8 cellular contexts compared by ENCODE assay signal in the genomic region with DNA sequence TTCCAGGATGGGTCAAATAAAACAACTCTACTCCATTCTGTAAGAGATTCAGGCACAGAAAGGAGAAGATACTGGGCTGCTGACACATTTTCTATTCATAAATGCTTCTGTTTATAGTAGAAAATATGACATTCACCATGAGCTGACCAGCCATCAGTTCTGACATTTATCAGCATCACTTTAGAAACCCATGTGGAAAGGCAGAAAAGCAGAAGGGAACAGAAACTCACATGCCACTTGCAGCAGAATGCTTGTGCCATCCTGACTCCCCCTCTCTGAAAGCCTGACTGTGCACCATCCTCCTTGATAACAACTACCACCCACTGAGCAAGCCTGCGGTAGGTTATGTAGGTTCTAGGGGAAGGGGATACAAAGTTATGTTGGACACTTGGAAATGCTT.
DNase-seq lines count a peak whose midpoint lies in the region; ATAC-seq and TF ChIP-seq lines count a peak whose summit lies in the region.
"Not testable (repeated sequence)": the region's sequence is repeated elsewhere in the genome, so short reads cannot be mapped to it uniquely, and the experiment has no call there.

No MANE protein-coding gene starts in this region.

- peak overlapping the region; percentile 18 for H3K27ac Mint-ChIP-seq in activated B cell treated with CpG ODN at 0.5 μM for 24 hours

- not testable (repeated sequence) for H3K4me3 Mint-ChIP-seq in activated B cell treated with CpG ODN at 0.5 μM for 24 hours

- H3K27me3 ChIP-seq in upper lobe of right lung, result not testable (repeated sequence)

- peak; percentile 66 for ATAC-seq in GM18498 (IDR thresholded peaks at IDR 0.05; ENCODE audit: unreplicated experiment)
- ATAC-seq in GM18858 (IDR thresholded peaks at IDR 0.05; ENCODE audit: unreplicated experiment), result peak; percentile 62
- peak; percentile 62 for ATAC-seq in GM19324 (IDR thresholded peaks at IDR 0.05; ENCODE audit: low FRiP score, unreplicated experiment)
- peak; percentile 51 for ATAC-seq in GM21717 (IDR thresholded peaks at IDR 0.05; ENCODE audit: unreplicated experiment)
- peak; percentile 49 for ATAC-seq in HG02885 (IDR thresholded peaks at IDR 0.05; ENCODE audit: poor library complexity, unreplicated experiment)
- ATAC-seq in HG03469 (IDR thresholded peaks at IDR 0.05; ENCODE audit: unreplicated experiment), result peak; percentile 38
- ATAC-seq in activated B cell treated with CpG ODN at 0.5 μM for 24 hours (ENCODE audit: low read depth), result peak; percentile 62
- ATAC-seq in upper lobe of right lung, result peak; percentile 8

- CTCF ChIA-PET in activated B cell treated with CpG ODN at 0.5 μM for 24 hours (lab: Charles Lee), result not testable (repeated sequence)

- H3K36me3 Mint-ChIP-seq in activated B cell treated with CpG ODN at 0.5 μM for 24 hours (ENCODE audit: low read depth), result not testable (repeated sequence)

- H3K4me1 ChIP-seq in upper lobe of right lung, result not testable (repeated sequence)

- intact Hi-C loops in activated B cell treated with CpG ODN at 0.5 μM for 24 hours (cut with micrococcal nuclease); upper lobe of right lung (cut with DNase I): not testable (repeated sequence)

- not testable (repeated sequence) for H3K9me3 Mint-ChIP-seq in activated B cell treated with CpG ODN at 0.5 μM for 24 hours

- TF ChIP-seq CTCF in activated B cell treated with CpG ODN at 0.5 μM for 24 hours (IDR thresholded peaks at IDR 0.05); upper lobe of right lung (IDR thresholded peaks at IDR 0.05): not testable (repeated sequence)

- DNase-seq in activated B cell treated with CpG ODN at 0.5 μM for 24 hours, upper lobe of right lung: not testable (repeated sequence)

- H3K4me1 Mint-ChIP-seq in activated B cell treated with CpG ODN at 0.5 μM for 24 hours, result peaks cover 19% of the 10 kb centered on the region

- not testable (repeated sequence) for H3K4me3 ChIP-seq in upper lobe of right lung

- not testable (repeated sequence) for H3K27ac ChIP-seq in upper lobe of right lung

- H3K36me3 ChIP-seq in upper lobe of right lung, result not testable (repeated sequence)

- POLR2A ChIA-PET in activated B cell treated with CpG ODN at 0.5 μM for 24 hours (lab: Charles Lee), result not testable (repeated sequence)

- not testable (repeated sequence) for H3K27me3 Mint-ChIP-seq in activated B cell treated with CpG ODN at 0.5 μM for 24 hours

- not testable (repeated sequence) for H3K9me3 ChIP-seq in upper lobe of right lung

Comparison
In these comparisons a context has a peak if more than half of its experiments do, and no peak if none do; other contexts are left out.
1. ATAC-seq: peak in every context shown above with its lines; median percentile 66 in GM18498; 62 in GM18858; 62 in GM19324; 62 in activated B cell treated with CpG ODN at 0.5 μM for 24 hours; 51 in GM21717; 49 in HG02885; 38 in HG03469; 8 in upper lobe of right lung.